Comparison of ENCODE assay signal across 1 cellular context in the genomic region with DNA sequence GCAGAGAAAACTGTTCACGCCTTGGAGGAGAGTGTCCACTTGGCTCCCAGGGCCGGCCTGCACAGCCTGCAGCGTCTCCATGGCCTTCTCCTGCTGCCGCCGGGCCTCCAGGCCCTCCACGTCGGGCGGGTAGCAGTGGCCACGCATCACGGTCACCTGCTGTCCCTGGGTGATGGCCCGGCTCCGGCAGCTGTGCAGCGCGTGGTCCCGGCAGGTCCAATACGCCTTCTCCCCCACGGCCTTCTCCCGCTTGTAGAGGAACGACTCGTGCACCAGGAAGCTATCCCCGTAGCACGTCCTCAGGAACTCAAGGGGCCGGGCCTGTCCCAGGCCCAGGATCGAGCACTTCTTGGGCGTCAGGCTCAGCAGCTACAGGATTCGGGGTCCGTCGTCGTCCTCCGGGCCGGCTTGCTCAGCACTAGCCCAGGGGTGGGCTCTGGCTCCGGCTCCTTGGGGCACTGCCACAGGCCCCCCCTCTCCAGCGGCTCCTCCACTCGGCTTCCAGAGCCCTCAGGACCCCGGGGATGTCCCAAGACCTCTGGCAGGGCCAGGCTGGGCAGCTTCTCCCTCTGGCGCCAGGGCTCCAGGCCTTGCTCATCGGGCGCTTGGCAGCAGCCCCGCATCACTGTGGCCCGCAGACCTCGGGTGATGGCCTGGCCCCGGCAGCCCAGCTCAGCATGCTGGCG.
TF ChIP-seq lines count a peak whose summit lies in the region.

No MANE protein-coding gene starts in this region.

TF ChIP-seq in H1, 55 proteins besides CTCF, POLR2A, EP300 and RAD21:
- no peak for TF ChIP-seq POLR2AphosphoS5 (IDR thresholded peaks at IDR 0.05; ENCODE audit: low read depth, low read length)
- no peak for TF ChIP-seq SIX5 (IDR thresholded peaks at IDR 0.05; ENCODE audit: low read depth, low read length)
- TF ChIP-seq, protein P1, sequence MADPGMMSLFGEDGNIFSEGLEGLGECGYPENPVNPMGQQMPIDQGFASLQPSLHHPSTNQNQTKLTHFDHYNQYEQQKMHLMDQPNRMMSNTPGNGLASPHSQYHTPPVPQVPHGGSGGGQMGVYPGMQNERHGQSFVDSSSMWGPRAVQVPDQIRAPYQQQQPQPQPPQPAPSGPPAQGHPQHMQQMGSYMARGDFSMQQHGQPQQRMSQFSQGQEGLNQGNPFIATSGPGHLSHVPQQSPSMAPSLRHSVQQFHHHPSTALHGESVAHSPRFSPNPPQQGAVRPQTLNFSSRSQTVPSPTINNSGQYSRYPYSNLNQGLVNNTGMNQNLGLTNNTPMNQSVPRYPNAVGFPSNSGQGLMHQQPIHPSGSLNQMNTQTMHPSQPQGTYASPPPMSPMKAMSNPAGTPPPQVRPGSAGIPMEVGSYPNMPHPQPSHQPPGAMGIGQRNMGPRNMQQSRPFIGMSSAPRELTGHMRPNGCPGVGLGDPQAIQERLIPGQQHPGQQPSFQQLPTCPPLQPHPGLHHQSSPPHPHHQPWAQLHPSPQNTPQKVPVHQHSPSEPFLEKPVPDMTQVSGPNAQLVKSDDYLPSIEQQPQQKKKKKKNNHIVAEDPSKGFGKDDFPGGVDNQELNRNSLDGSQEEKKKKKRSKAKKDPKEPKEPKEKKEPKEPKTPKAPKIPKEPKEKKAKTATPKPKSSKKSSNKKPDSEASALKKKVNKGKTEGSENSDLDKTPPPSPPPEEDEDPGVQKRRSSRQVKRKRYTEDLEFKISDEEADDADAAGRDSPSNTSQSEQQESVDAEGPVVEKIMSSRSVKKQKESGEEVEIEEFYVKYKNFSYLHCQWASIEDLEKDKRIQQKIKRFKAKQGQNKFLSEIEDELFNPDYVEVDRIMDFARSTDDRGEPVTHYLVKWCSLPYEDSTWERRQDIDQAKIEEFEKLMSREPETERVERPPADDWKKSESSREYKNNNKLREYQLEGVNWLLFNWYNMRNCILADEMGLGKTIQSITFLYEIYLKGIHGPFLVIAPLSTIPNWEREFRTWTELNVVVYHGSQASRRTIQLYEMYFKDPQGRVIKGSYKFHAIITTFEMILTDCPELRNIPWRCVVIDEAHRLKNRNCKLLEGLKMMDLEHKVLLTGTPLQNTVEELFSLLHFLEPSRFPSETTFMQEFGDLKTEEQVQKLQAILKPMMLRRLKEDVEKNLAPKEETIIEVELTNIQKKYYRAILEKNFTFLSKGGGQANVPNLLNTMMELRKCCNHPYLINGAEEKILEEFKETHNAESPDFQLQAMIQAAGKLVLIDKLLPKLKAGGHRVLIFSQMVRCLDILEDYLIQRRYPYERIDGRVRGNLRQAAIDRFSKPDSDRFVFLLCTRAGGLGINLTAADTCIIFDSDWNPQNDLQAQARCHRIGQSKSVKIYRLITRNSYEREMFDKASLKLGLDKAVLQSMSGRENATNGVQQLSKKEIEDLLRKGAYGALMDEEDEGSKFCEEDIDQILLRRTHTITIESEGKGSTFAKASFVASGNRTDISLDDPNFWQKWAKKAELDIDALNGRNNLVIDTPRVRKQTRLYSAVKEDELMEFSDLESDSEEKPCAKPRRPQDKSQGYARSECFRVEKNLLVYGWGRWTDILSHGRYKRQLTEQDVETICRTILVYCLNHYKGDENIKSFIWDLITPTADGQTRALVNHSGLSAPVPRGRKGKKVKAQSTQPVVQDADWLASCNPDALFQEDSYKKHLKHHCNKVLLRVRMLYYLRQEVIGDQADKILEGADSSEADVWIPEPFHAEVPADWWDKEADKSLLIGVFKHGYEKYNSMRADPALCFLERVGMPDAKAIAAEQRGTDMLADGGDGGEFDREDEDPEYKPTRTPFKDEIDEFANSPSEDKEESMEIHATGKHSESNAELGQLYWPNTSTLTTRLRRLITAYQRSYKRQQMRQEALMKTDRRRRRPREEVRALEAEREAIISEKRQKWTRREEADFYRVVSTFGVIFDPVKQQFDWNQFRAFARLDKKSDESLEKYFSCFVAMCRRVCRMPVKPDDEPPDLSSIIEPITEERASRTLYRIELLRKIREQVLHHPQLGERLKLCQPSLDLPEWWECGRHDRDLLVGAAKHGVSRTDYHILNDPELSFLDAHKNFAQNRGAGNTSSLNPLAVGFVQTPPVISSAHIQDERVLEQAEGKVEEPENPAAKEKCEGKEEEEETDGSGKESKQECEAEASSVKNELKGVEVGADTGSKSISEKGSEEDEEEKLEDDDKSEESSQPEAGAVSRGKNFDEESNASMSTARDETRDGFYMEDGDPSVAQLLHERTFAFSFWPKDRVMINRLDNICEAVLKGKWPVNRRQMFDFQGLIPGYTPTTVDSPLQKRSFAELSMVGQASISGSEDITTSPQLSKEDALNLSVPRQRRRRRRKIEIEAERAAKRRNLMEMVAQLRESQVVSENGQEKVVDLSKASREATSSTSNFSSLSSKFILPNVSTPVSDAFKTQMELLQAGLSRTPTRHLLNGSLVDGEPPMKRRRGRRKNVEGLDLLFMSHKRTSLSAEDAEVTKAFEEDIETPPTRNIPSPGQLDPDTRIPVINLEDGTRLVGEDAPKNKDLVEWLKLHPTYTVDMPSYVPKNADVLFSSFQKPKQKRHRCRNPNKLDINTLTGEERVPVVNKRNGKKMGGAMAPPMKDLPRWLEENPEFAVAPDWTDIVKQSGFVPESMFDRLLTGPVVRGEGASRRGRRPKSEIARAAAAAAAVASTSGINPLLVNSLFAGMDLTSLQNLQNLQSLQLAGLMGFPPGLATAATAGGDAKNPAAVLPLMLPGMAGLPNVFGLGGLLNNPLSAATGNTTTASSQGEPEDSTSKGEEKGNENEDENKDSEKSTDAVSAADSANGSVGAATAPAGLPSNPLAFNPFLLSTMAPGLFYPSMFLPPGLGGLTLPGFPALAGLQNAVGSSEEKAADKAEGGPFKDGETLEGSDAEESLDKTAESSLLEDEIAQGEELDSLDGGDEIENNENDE (IDR thresholded peaks at IDR 0.05; ENCODE audit: insufficient replicate concordance, low read length): no peak
- TF ChIP-seq RBBP5 (IDR thresholded peaks at IDR 0.05; ENCODE audit: borderline replicate concordance, low read depth, low read length): no peak
- TF ChIP-seq RNF2 (IDR thresholded peaks at IDR 0.05; ENCODE audit: borderline replicate concordance, low read depth, low read length, missing control alignments, poor library complexity, severe bottlenecking): no peak
- no peak for TF ChIP-seq ASH2L (IDR thresholded peaks at IDR 0.05; ENCODE audit: low read length)
- no peak for TF ChIP-seq EZH2 (IDR thresholded peaks at IDR 0.05; ENCODE audit: low read depth, low read length, severe bottlenecking)
- TF ChIP-seq SP1 (IDR thresholded peaks at IDR 0.05; ENCODE audit: low read depth, low read length): no peak
- no peak for TF ChIP-seq TEAD4 (IDR thresholded peaks at IDR 0.05; ENCODE audit: low read depth, low read length)
- TF ChIP-seq FOSL1 (IDR thresholded peaks at IDR 0.05; ENCODE audit: insufficient read depth, low read depth, low read length): no peak
- no peak for TF ChIP-seq RFX5 (IDR thresholded peaks at IDR 0.05; ENCODE audit: borderline replicate concordance, low read depth, low read length)
- TF ChIP-seq TAF1 (IDR thresholded peaks at IDR 0.05; ENCODE audit: low read depth, low read length): no peak
- no peak for TF ChIP-seq CHD1 (IDR thresholded peaks at IDR 0.05; ENCODE audit: low read depth, low read length)
- TF ChIP-seq SRF (IDR thresholded peaks at IDR 0.05; ENCODE audit: low read depth, low read length): no peak
- TF ChIP-seq SP2 (IDR thresholded peaks at IDR 0.05; ENCODE audit: low read length): no peak
- TF ChIP-seq NANOG (IDR thresholded peaks at IDR 0.05; ENCODE audit: insufficient read depth, low read depth, low read length, poor library complexity, severe bottlenecking): no peak
